Comparison of ENCODE assay signal across 9 cellular contexts in the genomic region with DNA sequence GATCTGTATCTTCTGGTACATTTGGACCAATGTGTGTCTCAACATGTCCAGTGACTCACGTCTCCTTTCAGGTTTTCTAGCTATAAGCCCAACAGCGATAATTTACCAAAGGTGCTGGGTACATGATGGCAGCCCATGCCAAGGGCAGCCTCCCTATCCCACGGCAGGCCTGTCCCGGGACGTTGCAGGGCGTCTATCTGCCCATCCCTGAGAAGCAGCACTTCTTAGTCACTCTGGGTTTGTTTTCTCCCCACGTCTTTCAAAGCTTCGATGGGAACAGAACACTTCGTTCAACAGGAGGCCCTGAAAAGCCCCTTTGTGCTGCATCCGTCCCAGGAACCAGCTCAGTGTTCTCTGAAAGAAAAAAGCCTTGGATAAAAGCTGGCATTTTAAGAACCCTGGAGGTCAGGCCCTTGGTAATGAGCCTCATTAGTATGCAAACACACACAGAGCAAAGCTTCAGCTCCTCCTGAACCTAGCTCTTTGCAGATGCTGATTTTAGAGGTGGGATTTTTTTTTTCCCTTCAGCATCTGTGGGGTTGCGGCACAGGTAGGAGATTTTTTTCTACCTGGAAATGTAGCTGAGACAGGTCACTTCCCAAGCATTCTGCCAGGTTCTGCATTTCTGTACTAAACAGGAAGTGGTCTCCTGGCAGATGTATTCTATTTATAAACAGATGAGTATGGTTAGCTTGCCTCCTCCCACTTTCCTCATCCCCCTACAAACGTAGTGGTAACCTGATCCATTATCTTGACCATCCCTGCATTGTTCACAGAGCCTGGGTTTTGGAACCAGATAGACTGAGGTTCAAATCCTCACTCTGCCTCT. TPM values are rescaled to one million over a fixed set of nuclear protein-coding genes. Genes with fewer than 3 reads are reported as not detected.
DNase-seq lines count a peak whose midpoint lies in the region; FAIRE-seq and TF ChIP-seq lines count a peak whose summit lies in the region.
"Had no signal": no experiment of that assay in that cellular context is flagged by ENCODE, and none has a peak within 500 bp of the region (broad histone marks: within the 10 kb centered on the region; RNA-seq: fewer than 3 reads in every experiment).

No MANE protein-coding gene starts in this region.

- TF ChIP-seq CTCF in osteoblast (IDR thresholded peaks at IDR 0.05; ENCODE audit: extremely low read depth, low read depth, low read length): no peak
- TF ChIP-seq CTCF in chondrocyte (IDR thresholded peaks at IDR 0.05): no peak

- peaks cover 2% of the 10 kb centered on the region for H3K27me3 Mint-ChIP-seq in chondrocyte (ENCODE audit: low read depth)

- no peaks in the 10 kb centered on the region for H4K20me1 ChIP-seq in osteoblast (ENCODE audit: insufficient read depth, low read length)

- no peaks in the 10 kb centered on the region for H3K9me3 Mint-ChIP-seq in chondrocyte (ENCODE audit: low read depth)

- no peaks in the 10 kb centered on the region for H3K36me3 Mint-ChIP-seq in chondrocyte (ENCODE audit: low read depth)

- H3K9me3 ChIP-seq in esophagus (ENCODE audit: control insufficient read depth in 2 of 2, insufficient read depth in 1 of 2, low read depth in 1 of 2, low read length in 1 of 2): no peaks in the 10 kb centered on the region
- H3K9me3 ChIP-seq in osteoblast (ENCODE audit: low read depth, low read length): no peaks in the 10 kb centered on the region

- no peaks in the 10 kb centered on the region for H3K36me3 ChIP-seq in esophagus (ENCODE audit: control insufficient read depth in 2 of 2, insufficient read depth in 2 of 2, low read length in 1 of 2)
- no peaks in the 10 kb centered on the region for H3K36me3 ChIP-seq in osteoblast (ENCODE audit: insufficient read depth, low read length)

- no peaks in the 10 kb centered on the region for H3K27me3 ChIP-seq in esophagus (ENCODE audit: control insufficient read depth in 1 of 2, insufficient read depth in 2 of 2, low read length in 2 of 2)
- peaks cover 2% of the 10 kb centered on the region for H3K27me3 ChIP-seq in osteoblast (ENCODE audit: insufficient read depth, low read length)

- 28 to 33% methylated on average over 12 of the region's 12 CpGs for WGBS in esophagus, 2 donors

- no peaks in the 10 kb centered on the region for H3K79me2 ChIP-seq in osteoblast (ENCODE audit: insufficient read depth, low read length)

- FAIRE-seq in GM12891 (lab: Jason Lieb, UNC): no peak

- no peak overlapping the region for H3K4me3 Mint-ChIP-seq in chondrocyte (ENCODE audit: unreplicated experiment)

- H3K27ac ChIP-seq in esophagus (ENCODE audit: low read depth in 2 of 2, low read length in 1 of 2) (peak overlapping the region; percentile 54 to 81), osteoblast (ENCODE audit: low read depth, low read length) (no peak overlapping the region)

- TF ChIP-seq POLR2A in GM12891 (IDR thresholded peaks at IDR 0.05; ENCODE audit: low read depth, low read length): no peak

- no peak overlapping the region for H3K4me2 ChIP-seq in osteoblast (ENCODE audit: insufficient read depth, low read length)

- H3K4me1 ChIP-seq in esophagus (ENCODE audit: control insufficient read depth in 2 of 2, insufficient read depth in 2 of 2, low read length in 1 of 2) (peaks cover 0 to 6% of the 10 kb centered on the region in 2 donors), osteoblast (ENCODE audit: insufficient read depth, low read length) (no peaks in the 10 kb centered on the region)

- peak overlapping the region; percentile 60 for H2AFZ ChIP-seq in osteoblast (ENCODE audit: low read length)

- DNase-seq in GM12891 (ENCODE audit: insufficient read length, low spot score) (no peak), NCI-H2196 treated with DMSO at 0.1 percent for 48 hours (lab: John Stamatoyannopoulos, UW; ENCODE audit: unreplicated experiment) (peak; percentile 6), osteoblast (ENCODE audit: insufficient read length, low spot score, missing footprints) (no peak), NCI-H446 (lab: John Stamatoyannopoulos, UW) (no peak), NCI-H2171 (lab: John Stamatoyannopoulos, UW) (no peak), chondrocyte (ENCODE audit: low spot score) (no peak)
- DNase-seq in activated CD8-positive, alpha-beta memory T cell treated with anti-CD3 and anti-CD28 coated beads for 24 hours: no peak
- DNase-seq: activated effector memory CD4-positive, alpha-beta T cell treated with Interleukin-2 at 50 U/mL for 16 hours had no signal

- H3K4me1 Mint-ChIP-seq in chondrocyte (ENCODE audit: low read depth): peaks cover 6% of the 10 kb centered on the region

- H3K4me3 ChIP-seq in esophagus (ENCODE audit: low read depth in 1 of 2, low read length in 2 of 2) (no peak overlapping the region), osteoblast (ENCODE audit: insufficient read depth, low read length) (no peak overlapping the region)

- H3K27ac Mint-ChIP-seq in chondrocyte (ENCODE audit: unreplicated experiment): no peak overlapping the region

TF ChIP-seq in GM12891, 5 proteins besides CTCF, POLR2A, EP300 and RAD21:
- no peak for TF ChIP-seq POU2F2 (IDR thresholded peaks at IDR 0.05; ENCODE audit: low read depth, low read length)
- no peak for TF ChIP-seq POLR2AphosphoS5 (IDR thresholded peaks at IDR 0.05; ENCODE audit: low read depth, low read length)
- peak; percentile 34 for TF ChIP-seq SPI1 (IDR thresholded peaks at IDR 0.05; ENCODE audit: low read depth, low read length)

RNA-seq across cellular contexts. Expression of a gene that starts 17.5 kb away (rescaled TPM):
- not detected for polyA plus RNA-seq in GM12891 (2012; ENCODE audit: low read depth, missing spikeins)
- 1 to 10 TPM; 1.3 to 7.4 TPM for polyA plus RNA-seq in esophagus
- total RNA-seq in osteoblast (not detected in 2 replicates), chondrocyte (not detected in 3 replicates)

RNA-seq across cellular contexts. Expression of a gene that starts 27.5 kb away (rescaled TPM):
- polyA plus RNA-seq in GM12891 (2012; ENCODE audit: low read depth, missing spikeins): 11.7 TPM
- polyA plus RNA-seq in esophagus: 10 to 100 TPM; 24.2 to 29.0 TPM
- total RNA-seq in osteoblast: 62.2 and 77.5 TPM in 2 replicates
- total RNA-seq in chondrocyte: 32.6 to 47.0 TPM (median 36.9 TPM) in 3 replicates

RNA-seq across cellular contexts. Expression of a gene that starts 42.0 kb away (rescaled TPM):
- 0.19 TPM for polyA plus RNA-seq in GM12891 (2012; ENCODE audit: low read depth, missing spikeins)
- polyA plus RNA-seq in esophagus: under 1 TPM; 0.67 to 0.96 TPM
- total RNA-seq in osteoblast (not detected in 2 replicates), chondrocyte (0.77 TPM in 1 of 3 replicates, not detected in the others)
